ENCODE assay signal across 8 cellular contexts in genomic region chr1:1001631-1002300, GRCh38. TPM values are rescaled to one million over a fixed set of nuclear protein-coding genes. Genes with fewer than 3 reads are reported as not detected.
DNase-seq lines count a peak whose midpoint lies in the region; ATAC-seq, FAIRE-seq and TF ChIP-seq lines count a peak whose summit lies in the region.

No MANE protein-coding gene starts in this region.

- no peaks in the 10 kb centered on the region for H3K79me2 ChIP-seq in fibroblast of lung (ENCODE audit: control insufficient read depth, insufficient read depth, low read length)

- H3K4me1 ChIP-seq in A673 (ENCODE audit: insufficient read depth, low read length, poor library complexity, severe bottlenecking) = peaks cover 18% of the 10 kb centered on the region
- H3K4me1 ChIP-seq in fibroblast of lung (ENCODE audit: control insufficient read depth, extremely low read depth, insufficient read depth, low read length) = peaks cover 2% of the 10 kb centered on the region
- H3K4me1 ChIP-seq in subcutaneous abdominal adipose tissue (ENCODE audit: control insufficient read depth in 5 of 5, insufficient read depth in 5 of 5, low read length in 5 of 5) = peaks cover 2 to 49% (median 30%) of the 10 kb centered on the region in 5 donors

- H3K27ac ChIP-seq in A673 (ENCODE audit: low read depth, low read length, poor library complexity, severe bottlenecking) = peak overlapping the region; percentile 98
- no peak overlapping the region for H3K27ac ChIP-seq in fibroblast of lung (ENCODE audit: insufficient read depth, low read length)
- H3K27ac ChIP-seq in subcutaneous abdominal adipose tissue (ENCODE audit: low read depth, low read length) = no peak overlapping the region

- peaks cover 34% of the 10 kb centered on the region for H3K27me3 Mint-ChIP-seq in activated T-cell treated with anti-CD3 and anti-CD28 coated beads, Interleukin-2, amount 50 U/mL, for 72 hours (ENCODE audit: low read depth)
- peaks cover 10 to 11% of the 10 kb centered on the region in 2 donors for H3K27me3 Mint-ChIP-seq in natural killer cell treated with Interleukin-12 subunit alpha and Interleukin-12 subunit beta and Interleukin-15 and Interleukin-18, amount 100 ng/mL, for 72 hours

- H3K4me3 Mint-ChIP-seq in activated T-cell treated with anti-CD3 and anti-CD28 coated beads, Interleukin-2, amount 50 U/mL, for 72 hours = peak overlapping the region in 1 of 2 donors; percentile 80
- no peak overlapping the region for H3K4me3 Mint-ChIP-seq in natural killer cell treated with Interleukin-12 subunit alpha and Interleukin-12 subunit beta and Interleukin-15 and Interleukin-18, amount 100 ng/mL, for 72 hours

- H4K20me1 ChIP-seq in fibroblast of lung (ENCODE audit: control insufficient read depth, extremely low read depth, insufficient read depth, low read length) = no peaks in the 10 kb centered on the region

- no peaks in the 10 kb centered on the region for H3K9me3 Mint-ChIP-seq in activated T-cell treated with anti-CD3 and anti-CD28 coated beads, Interleukin-2, amount 50 U/mL, for 72 hours
- no peaks in the 10 kb centered on the region for H3K9me3 Mint-ChIP-seq in natural killer cell treated with Interleukin-12 subunit alpha and Interleukin-12 subunit beta and Interleukin-15 and Interleukin-18, amount 100 ng/mL, for 72 hours

- H3K27me3 ChIP-seq in A673 (replicated peaks; ENCODE audit: insufficient read depth, low read depth, low read length, poor library complexity) (no peaks in the 10 kb centered on the region), fibroblast of lung (ENCODE audit: control insufficient read depth, insufficient read depth, low read length) (peaks cover 12% of the 10 kb centered on the region), subcutaneous abdominal adipose tissue (ENCODE audit: control insufficient read depth in 5 of 5, insufficient read depth in 4 of 5, low read length in 5 of 5) (peaks cover 14 to 57% (median 47%) of the 10 kb centered on the region in 5 donors)

- ATAC-seq in activated T-cell treated with anti-CD3 and anti-CD28 coated beads, Interleukin-2, amount 50 U/mL, for 72 hours (replicated peaks in 1 of 2) = peak; percentile 64 to 68
- peak; percentile 63 to 82 for ATAC-seq in natural killer cell treated with Interleukin-12 subunit alpha and Interleukin-12 subunit beta and Interleukin-15 and Interleukin-18, amount 100 ng/mL, for 72 hours
- no peak for ATAC-seq in HG03280 (IDR thresholded peaks at IDR 0.05; ENCODE audit: unreplicated experiment)

- H3K4me2 ChIP-seq in fibroblast of lung (ENCODE audit: extremely low read depth, insufficient read depth, low read length) = no peak overlapping the region

- DNase-seq in A673 (ENCODE audit: low spot score) = peak; percentile 78
- peak; percentile 69 for DNase-seq in GM18507 (ENCODE audit: extremely low spot score, insufficient read length, low read depth)
- DNase-seq in NCI-H526 treated with DMSO at 0.1 percent for 48 hours (lab: John Stamatoyannopoulos, UW) = peak; percentile 25
- DNase-seq in activated T-cell treated with anti-CD3 and anti-CD28 coated beads, Interleukin-2, amount 50 U/mL, for 72 hours = peak; percentile 82 to 89
- DNase-seq in fibroblast of lung (ENCODE audit: low read depth in 2 of 2) = peak; percentile 53
- peak; percentile 82 for DNase-seq in natural killer cell treated with Interleukin-12 subunit alpha and Interleukin-12 subunit beta and Interleukin-15 and Interleukin-18, amount 100 ng/mL, for 72 hours (ENCODE audit: low spot score)

- peaks cover 11% of the 10 kb centered on the region for H3K4me1 Mint-ChIP-seq in activated T-cell treated with anti-CD3 and anti-CD28 coated beads, Interleukin-2, amount 50 U/mL, for 72 hours (ENCODE audit: low read depth)
- peaks cover 9 to 15% of the 10 kb centered on the region in 2 donors for H3K4me1 Mint-ChIP-seq in natural killer cell treated with Interleukin-12 subunit alpha and Interleukin-12 subunit beta and Interleukin-15 and Interleukin-18, amount 100 ng/mL, for 72 hours (ENCODE audit: low read depth in 2 of 2)

- no peak overlapping the region for H2AFZ ChIP-seq in fibroblast of lung (ENCODE audit: low read length)

- intact Hi-C loops in A673 (cut with micrococcal nuclease; ENCODE audit: unreplicated experiment) = loop anchor here (5.0 kb wide), 1 partner anchor 61 kb away; no protein-coding TSS in a partner anchor

- TF ChIP-seq CTCF in A673 (conservative IDR thresholded peaks at IDR 0.05; ENCODE audit: low read depth, low read length) = peak; percentile 84
- peak; percentile 47 to 60 for TF ChIP-seq CTCF in fibroblast of lung (conservative IDR thresholded peaks at IDR 0.05 in 1 of 2, IDR thresholded peaks at IDR 0.05 in 1 of 2; ENCODE audit: low read depth in 1 of 2, low read length in 2 of 2)

- peak overlapping the region; percentile 71 for H3K9ac ChIP-seq in fibroblast of lung (ENCODE audit: insufficient read depth, low read length)
- H3K9ac ChIP-seq in subcutaneous abdominal adipose tissue (ENCODE audit: low read length in 5 of 5) = peak overlapping the region in 1 of 5 donors; percentile 59

- BruUV-seq in A673 (replicated peaks; lab: Mats Ljungman, UMichigan) = no TSS peak

- H3K36me3 ChIP-seq in A673 (ENCODE audit: insufficient read depth, low read length, poor library complexity, severe bottlenecking) = no peaks in the 10 kb centered on the region
- no peaks in the 10 kb centered on the region for H3K36me3 ChIP-seq in fibroblast of lung (ENCODE audit: control insufficient read depth, insufficient read depth, low read length)
- H3K36me3 ChIP-seq in subcutaneous abdominal adipose tissue (ENCODE audit: control insufficient read depth in 5 of 5, insufficient read depth in 5 of 5, low read length in 5 of 5) = no peaks in the 10 kb centered on the region

- peak overlapping the region; percentile 70 for H3K4me3 ChIP-seq in A673 (ENCODE audit: low read depth, low read length, poor library complexity, severe bottlenecking)
- H3K4me3 ChIP-seq in fibroblast of lung (replicated peaks in 1 of 4; ENCODE audit: control extremely low read depth in 1 of 4, insufficient read depth in 1 of 4, low read depth in 3 of 4, low read length in 4 of 4) = peak overlapping the region in 1 of 4 experiments; percentile 61
- H3K4me3 ChIP-seq in subcutaneous abdominal adipose tissue (ENCODE audit: low read depth in 1 of 5, low read length in 5 of 5) = peak overlapping the region in 3 of 5 donors; percentile 59 to 72 (median 61)

- no peak overlapping the region for H3K27ac Mint-ChIP-seq in activated T-cell treated with anti-CD3 and anti-CD28 coated beads, Interleukin-2, amount 50 U/mL, for 72 hours
- H3K27ac Mint-ChIP-seq in natural killer cell treated with Interleukin-12 subunit alpha and Interleukin-12 subunit beta and Interleukin-15 and Interleukin-18, amount 100 ng/mL, for 72 hours = no peak overlapping the region

- POLR2A ChIA-PET in A673 (lab: Charles Lee; ENCODE audit: low non-redundant PET) = interaction anchor here (0.6 kb wide), 1 partner anchor 18 kb away, joined by 3 read pairs; no protein-coding TSS in a partner anchor

- peaks cover 0 to 2% of the 10 kb centered on the region in 2 donors for H3K36me3 Mint-ChIP-seq in activated T-cell treated with anti-CD3 and anti-CD28 coated beads, Interleukin-2, amount 50 U/mL, for 72 hours (ENCODE audit: insufficient read depth in 2 of 2)
- H3K36me3 Mint-ChIP-seq in natural killer cell treated with Interleukin-12 subunit alpha and Interleukin-12 subunit beta and Interleukin-15 and Interleukin-18, amount 100 ng/mL, for 72 hours = no peaks in the 10 kb centered on the region

- peak; percentile 47 for FAIRE-seq in GM18507 (lab: Jason Lieb, UNC)

- CTCF ChIA-PET in A673 (lab: Charles Lee) = interaction anchor here (0.8 to 3.0 kb wide), 4 partner anchors 12 to 62 kb away, joined by 3 to 14 read pairs (median 4); partner anchors contain the start of gene ISG15

- H3K9me3 ChIP-seq in A673 (ENCODE audit: low read depth, low read length, poor library complexity, severe bottlenecking) (no peaks in the 10 kb centered on the region), fibroblast of lung (ENCODE audit: control insufficient read depth, insufficient read depth, low read depth, low read length) (no peaks in the 10 kb centered on the region), subcutaneous abdominal adipose tissue (ENCODE audit: control insufficient read depth in 5 of 5, low read length in 5 of 5) (no peaks in the 10 kb centered on the region)

RNA-seq across cellular contexts. Expression of gene HES4, which starts 1.9 kb away (rescaled TPM):
- 18.5 and 20.8 TPM in 2 replicates for total RNA-seq in A673 (2021)
- 1 to 10 TPM; 7.8 to 9.9 TPM for total RNA-seq in activated T-cell treated with anti-CD3 and anti-CD28 coated beads, Interleukin-2, amount 50 U/mL, for 72 hours
- total RNA-seq in fibroblast of lung = 1.5 and 2.0 TPM in 2 replicates
- 0.10 and 0.49 TPM in 2 replicates for polyA plus RNA-seq in fibroblast of lung
- 0.20 and 0.99 TPM in 2 replicates for polyA plus RNA-seq in fibroblast of lung (2012)
- 0.39 TPM in 1 of 2 replicates, not detected in the other for polyA minus RNA-seq in fibroblast of lung (ENCODE audit: low replicate concordance)
- not detected for total RNA-seq in natural killer cell treated with Interleukin-12 subunit alpha and Interleukin-12 subunit beta and Interleukin-15 and Interleukin-18, amount 100 ng/mL, for 72 hours

RNA-seq across cellular contexts. Expression of gene ISG15, which starts 11.5 kb away (rescaled TPM):
- 45.3 and 55.6 TPM in 2 replicates for total RNA-seq in A673 (2021)
- 100 to 1,000 TPM in 1 of 2 donors, 10 to 100 TPM in 1; 81.0 to 197 TPM for total RNA-seq in activated T-cell treated with anti-CD3 and anti-CD28 coated beads, Interleukin-2, amount 50 U/mL, for 72 hours
- 74.7 and 93.3 TPM in 2 replicates for total RNA-seq in fibroblast of lung
- polyA plus RNA-seq in fibroblast of lung = 18.4 and 24.2 TPM in 2 replicates
- 62.6 and 69.5 TPM in 2 replicates for polyA plus RNA-seq in fibroblast of lung (2012)
- 12.9 and 31.1 TPM in 2 replicates for polyA minus RNA-seq in fibroblast of lung (ENCODE audit: low replicate concordance)
- total RNA-seq in natural killer cell treated with Interleukin-12 subunit alpha and Interleukin-12 subunit beta and Interleukin-15 and Interleukin-18, amount 100 ng/mL, for 72 hours = 10 to 100 TPM; 15.2 to 44.3 TPM

RNA-seq across cellular contexts. Expression of gene AGRN, which starts 18.2 kb away (rescaled TPM):
- 151 and 164 TPM in 2 replicates for total RNA-seq in A673 (2021)
- 100 to 1,000 TPM in 1 of 2 donors, 10 to 100 TPM in 1; 69.0 to 112 TPM for total RNA-seq in activated T-cell treated with anti-CD3 and anti-CD28 coated beads, Interleukin-2, amount 50 U/mL, for 72 hours
- 38.3 and 50.9 TPM in 2 replicates for total RNA-seq in fibroblast of lung
- 15.6 and 20.7 TPM in 2 replicates for polyA plus RNA-seq in fibroblast of lung
- 43.3 and 61.1 TPM in 2 replicates for polyA plus RNA-seq in fibroblast of lung (2012)
- 28.0 and 70.5 TPM in 2 replicates for polyA minus RNA-seq in fibroblast of lung (ENCODE audit: low replicate concordance)
- total RNA-seq in natural killer cell treated with Interleukin-12 subunit alpha and Interleukin-12 subunit beta and Interleukin-15 and Interleukin-18, amount 100 ng/mL, for 72 hours = 1 to 10 TPM; 9.3 to 9.4 TPM

RNA-seq across cellular contexts. Expression of gene PERM1, which starts 19.9 kb away (rescaled TPM):
- total RNA-seq in A673 (2021) = 0.28 TPM in 1 of 2 replicates, not detected in the other
- not detected for total RNA-seq in activated T-cell treated with anti-CD3 and anti-CD28 coated beads, Interleukin-2, amount 50 U/mL, for 72 hours
- 0.17 TPM in 1 of 2 replicates, not detected in the other for total RNA-seq in fibroblast of lung
- 0.03 TPM in 1 of 2 replicates, not detected in the other for polyA plus RNA-seq in fibroblast of lung
- polyA plus RNA-seq in fibroblast of lung (2012) = 0.48 and 0.58 TPM in 2 replicates
- not detected in 2 replicates for polyA minus RNA-seq in fibroblast of lung (ENCODE audit: low replicate concordance)
- total RNA-seq in natural killer cell treated with Interleukin-12 subunit alpha and Interleukin-12 subunit beta and Interleukin-15 and Interleukin-18, amount 100 ng/mL, for 72 hours = not detected

RNA-seq across cellular contexts. Expression of gene PLEKHN1, which starts 35.5 kb away (rescaled TPM):
- total RNA-seq in A673 (2021) (not detected in 2 replicates), fibroblast of lung (under 0.01 and 0.17 TPM in 2 replicates)
- total RNA-seq in activated T-cell treated with anti-CD3 and anti-CD28 coated beads, Interleukin-2, amount 50 U/mL, for 72 hours = 1 to 10 TPM; 1.9 to 2.3 TPM
- 0.41 and 0.44 TPM in 2 replicates for polyA plus RNA-seq in fibroblast of lung
- 0.98 and 1.5 TPM in 2 replicates for polyA plus RNA-seq in fibroblast of lung (2012)
- 0.35 and 2.3 TPM in 2 replicates for polyA minus RNA-seq in fibroblast of lung (ENCODE audit: low replicate concordance)
- total RNA-seq in natural killer cell treated with Interleukin-12 subunit alpha and Interleukin-12 subunit beta and Interleukin-15 and Interleukin-18, amount 100 ng/mL, for 72 hours = 1 to 10 TPM; 1.4 TPM

Comparison
In these comparisons a context has a peak if more than half of its experiments do, and no peak if none do; other contexts are left out.
1. DNase-seq: peak in every context shown above with its lines; median percentile 86 in activated T-cell treated with anti-CD3 and anti-CD28 coated beads, Interleukin-2, amount 50 U/mL, for 72 hours; 82 in natural killer cell treated with Interleukin-12 subunit alpha and Interleukin-12 subunit beta and Interleukin-15 and Interleukin-18, amount 100 ng/mL, for 72 hours; 78 in A673; 69 in GM18507; 53 in fibroblast of lung; 25 in NCI-H526 treated with DMSO at 0.1 percent for 48 hours.